Comparison of ENCODE assay signal across 1 cellular context in the genomic region with DNA sequence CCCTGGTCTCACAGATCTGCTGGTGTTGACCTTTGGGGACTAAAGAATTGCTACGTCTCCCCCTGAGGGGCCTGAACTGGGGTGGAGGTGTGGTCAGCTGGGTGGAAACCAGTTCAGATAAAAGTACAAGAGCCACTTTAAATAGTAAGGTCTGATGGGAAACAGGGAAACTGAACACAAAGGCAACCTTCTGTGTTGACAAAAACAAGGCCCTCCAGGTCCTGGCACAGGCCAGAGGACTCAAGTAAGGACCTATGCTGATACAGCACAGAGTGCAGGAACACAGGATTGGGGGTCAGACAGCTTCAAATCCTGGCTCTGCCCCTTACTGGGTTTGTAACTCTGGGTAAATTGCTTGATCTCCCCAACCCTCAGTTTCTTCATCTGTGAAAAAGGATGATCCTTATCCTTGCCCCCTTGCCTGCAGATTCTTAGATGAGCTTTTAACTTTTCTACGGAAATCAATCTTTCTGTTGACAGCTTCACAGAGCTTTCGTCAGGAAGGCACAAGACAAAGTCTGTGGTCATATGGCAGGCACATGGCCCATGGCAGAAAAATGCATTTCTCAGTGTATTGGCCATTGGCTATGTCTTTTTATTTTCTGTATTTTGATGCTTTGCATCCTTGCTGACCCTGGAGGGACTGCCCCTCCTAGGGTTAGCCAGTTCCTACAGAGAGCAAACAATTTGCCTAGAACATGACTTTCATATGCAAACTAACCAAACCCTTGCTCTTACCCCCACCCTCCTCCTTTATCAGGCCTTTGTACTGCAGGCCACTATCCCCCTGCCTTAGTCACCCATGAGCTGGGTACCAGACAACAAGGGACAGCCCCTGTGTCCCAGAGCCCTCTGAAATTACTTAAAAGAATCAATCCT.
TF ChIP-seq lines count a peak whose summit lies in the region.

No MANE protein-coding gene starts in this region.

TF ChIP-seq in GM23338, 12 proteins besides CTCF, POLR2A, EP300 and RAD21 (continued from another document):
- TF ChIP-seq, protein P1, sequence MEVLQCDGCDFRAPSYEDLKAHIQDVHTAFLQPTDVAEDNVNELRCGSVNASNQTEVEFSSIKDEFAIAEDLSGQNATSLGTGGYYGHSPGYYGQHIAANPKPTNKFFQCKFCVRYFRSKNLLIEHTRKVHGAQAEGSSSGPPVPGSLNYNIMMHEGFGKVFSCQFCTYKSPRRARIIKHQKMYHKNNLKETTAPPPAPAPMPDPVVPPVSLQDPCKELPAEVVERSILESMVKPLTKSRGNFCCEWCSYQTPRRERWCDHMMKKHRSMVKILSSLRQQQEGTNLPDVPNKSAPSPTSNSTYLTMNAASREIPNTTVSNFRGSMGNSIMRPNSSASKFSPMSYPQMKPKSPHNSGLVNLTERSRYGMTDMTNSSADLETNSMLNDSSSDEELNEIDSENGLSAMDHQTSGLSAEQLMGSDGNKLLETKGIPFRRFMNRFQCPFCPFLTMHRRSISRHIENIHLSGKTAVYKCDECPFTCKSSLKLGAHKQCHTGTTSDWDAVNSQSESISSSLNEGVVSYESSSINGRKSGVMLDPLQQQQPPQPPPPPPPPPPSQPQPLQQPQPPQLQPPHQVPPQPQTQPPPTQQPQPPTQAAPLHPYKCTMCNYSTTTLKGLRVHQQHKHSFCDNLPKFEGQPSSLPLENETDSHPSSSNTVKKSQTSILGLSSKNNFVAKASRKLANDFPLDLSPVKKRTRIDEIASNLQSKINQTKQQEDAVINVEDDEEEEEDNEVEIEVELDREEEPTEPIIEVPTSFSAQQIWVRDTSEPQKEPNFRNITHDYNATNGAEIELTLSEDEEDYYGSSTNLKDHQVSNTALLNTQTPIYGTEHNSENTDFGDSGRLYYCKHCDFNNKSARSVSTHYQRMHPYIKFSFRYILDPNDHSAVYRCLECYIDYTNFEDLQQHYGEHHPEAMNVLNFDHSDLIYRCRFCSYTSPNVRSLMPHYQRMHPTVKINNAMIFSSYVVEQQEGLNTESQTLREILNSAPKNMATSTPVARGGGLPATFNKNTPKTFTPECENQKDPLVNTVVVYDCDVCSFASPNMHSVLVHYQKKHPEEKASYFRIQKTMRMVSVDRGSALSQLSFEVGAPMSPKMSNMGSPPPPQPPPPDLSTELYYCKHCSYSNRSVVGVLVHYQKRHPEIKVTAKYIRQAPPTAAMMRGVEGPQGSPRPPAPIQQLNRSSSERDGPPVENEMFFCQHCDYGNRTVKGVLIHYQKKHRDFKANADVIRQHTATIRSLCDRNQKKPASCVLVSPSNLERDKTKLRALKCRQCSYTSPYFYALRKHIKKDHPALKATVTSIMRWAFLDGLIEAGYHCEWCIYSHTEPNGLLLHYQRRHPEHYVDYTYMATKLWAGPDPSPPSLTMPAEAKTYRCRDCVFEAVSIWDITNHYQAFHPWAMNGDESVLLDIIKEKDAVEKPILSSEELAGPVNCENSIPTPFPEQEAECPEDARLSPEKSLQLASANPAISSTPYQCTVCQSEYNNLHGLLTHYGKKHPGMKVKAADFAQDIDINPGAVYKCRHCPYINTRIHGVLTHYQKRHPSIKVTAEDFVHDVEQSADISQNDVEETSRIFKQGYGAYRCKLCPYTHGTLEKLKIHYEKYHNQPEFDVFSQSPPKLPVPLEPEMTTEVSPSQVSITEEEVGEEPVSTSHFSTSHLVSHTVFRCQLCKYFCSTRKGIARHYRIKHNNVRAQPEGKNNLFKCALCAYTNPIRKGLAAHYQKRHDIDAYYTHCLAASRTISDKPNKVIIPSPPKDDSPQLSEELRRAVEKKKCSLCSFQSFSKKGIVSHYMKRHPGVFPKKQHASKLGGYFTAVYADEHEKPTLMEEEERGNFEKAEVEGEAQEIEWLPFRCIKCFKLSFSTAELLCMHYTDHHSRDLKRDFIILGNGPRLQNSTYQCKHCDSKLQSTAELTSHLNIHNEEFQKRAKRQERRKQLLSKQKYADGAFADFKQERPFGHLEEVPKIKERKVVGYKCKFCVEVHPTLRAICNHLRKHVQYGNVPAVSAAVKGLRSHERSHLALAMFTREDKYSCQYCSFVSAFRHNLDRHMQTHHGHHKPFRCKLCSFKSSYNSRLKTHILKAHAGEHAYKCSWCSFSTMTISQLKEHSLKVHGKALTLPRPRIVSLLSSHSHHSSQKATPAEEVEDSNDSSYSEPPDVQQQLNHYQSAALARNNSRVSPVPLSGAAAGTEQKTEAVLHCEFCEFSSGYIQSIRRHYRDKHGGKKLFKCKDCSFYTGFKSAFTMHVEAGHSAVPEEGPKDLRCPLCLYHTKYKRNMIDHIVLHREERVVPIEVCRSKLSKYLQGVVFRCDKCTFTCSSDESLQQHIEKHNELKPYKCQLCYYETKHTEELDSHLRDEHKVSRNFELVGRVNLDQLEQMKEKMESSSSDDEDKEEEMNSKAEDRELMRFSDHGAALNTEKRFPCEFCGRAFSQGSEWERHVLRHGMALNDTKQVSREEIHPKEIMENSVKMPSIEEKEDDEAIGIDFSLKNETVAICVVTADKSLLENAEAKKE (CRISPR knock-in tag; IDR thresholded peaks at IDR 0.05): no peak
- TF ChIP-seq EZH2phosphoT487 (IDR thresholded peaks at IDR 0.05; ENCODE audit: unreplicated experiment): no peak
- TF ChIP-seq JUNB (IDR thresholded peaks at IDR 0.05; ENCODE audit: unreplicated experiment): no peak
- TF ChIP-seq EZH2 (IDR thresholded peaks at IDR 0.05; ENCODE audit: low read depth, unreplicated experiment): no peak
- no peak for TF ChIP-seq ZNF114 (CRISPR knock-in tag; IDR thresholded peaks at IDR 0.05)
